Comparison of ENCODE assay signal across 19 cellular contexts in genomic region chr7:40105879-40106473, GRCh38. TPM values are rescaled to one million over a fixed set of nuclear protein-coding genes. Genes with fewer than 3 reads are reported as not detected.
A peak's percentile ranks its signal among the peaks of the same experiment; 100 is the strongest.
DNase-seq lines count a peak whose midpoint lies in the region; ATAC-seq, FAIRE-seq and TF ChIP-seq lines count a peak whose summit lies in the region.
"Had no signal": no experiment of that assay in that cellular context is flagged by ENCODE, and none has a peak within 500 bp of the region (broad histone marks: within the 10 kb centered on the region; RNA-seq: fewer than 3 reads in every experiment).

No MANE protein-coding gene starts in this region.

- no peaks in the 10 kb centered on the region for H3K79me1 ChIP-seq in H1 (ENCODE audit: low read depth, low read length)

- no peak overlapping the region for H3K9ac ChIP-seq in H1 (replicated peaks in 1 of 4; ENCODE audit: extremely low read depth in 1 of 4, low read depth in 3 of 4, low read length in 3 of 4)
- H3K9ac ChIP-seq: BLaER1 had no signal

- H3K79me2 ChIP-seq in H1 (ENCODE audit: control insufficient read depth in 1 of 2, insufficient read depth in 2 of 2, low read length in 2 of 2): no peaks in the 10 kb centered on the region

- no peak overlapping the region for H2BK120ac ChIP-seq in H1 (replicated peaks; ENCODE audit: low read depth, low read length)

- no peak overlapping the region for H2AFZ ChIP-seq in H1 (ENCODE audit: low read length)

- H2BK12ac ChIP-seq in H1 (ENCODE audit: low read depth, low read length): no peak overlapping the region

- no peak overlapping the region for H2BK15ac ChIP-seq in H1 (ENCODE audit: low read length)

- no peak overlapping the region for H2BK20ac ChIP-seq in H1 (ENCODE audit: low read length)

- no peaks in the 10 kb centered on the region for H3K36me3 ChIP-seq in H1 (ENCODE audit: control insufficient read depth in 2 of 4, insufficient read depth in 4 of 4, low read length in 3 of 4)
- H3K36me3 ChIP-seq in mucosa of descending colon (ENCODE audit: low read depth): no peaks in the 10 kb centered on the region
- no peaks in the 10 kb centered on the region for H3K36me3 ChIP-seq in BE2C

- H3K4me1 ChIP-seq in H1 (replicated peaks in 1 of 4; ENCODE audit: control insufficient read depth in 3 of 4, insufficient read depth in 4 of 4, low read length in 3 of 4) (no peaks in the 10 kb centered on the region), mucosa of descending colon (ENCODE audit: low read depth) (no peaks in the 10 kb centered on the region), BE2C (no peaks in the 10 kb centered on the region)
- H3K4me1 ChIP-seq: BLaER1 had no signal

- 91% methylated on average over 4 of the region's 4 CpGs; no CpG with 5 or more reads in 1 of the 2 experiments for WGBS in H1 (ENCODE audit: extremely low coverage in 1 of 2, insufficient coverage in 1 of 2, insufficient read length in 1 of 2, insufficient replicate concordance in 2 of 2, low coverage in 1 of 2, low lambda C conversion rate in 2 of 2, missing lambda C conversion rate in 1 of 2), 2 experiments

- H3K4me3 ChIP-seq in NB4 (ENCODE audit: low read depth, low read length) (no peak overlapping the region), H1 (ENCODE audit: extremely low read depth in 1 of 4, insufficient read depth in 2 of 4, low read depth in 3 of 4, low read length in 4 of 4) (no peak overlapping the region), mucosa of descending colon (no peak overlapping the region), BE2C (ENCODE audit: low read depth, low read length) (no peak overlapping the region)
- H3K4me3 ChIP-seq: BLaER1 had no signal

- TF ChIP-seq POLR2A in NB4 (IDR thresholded peaks at IDR 0.05; ENCODE audit: extremely low read depth, insufficient read length): no peak
- TF ChIP-seq POLR2A in H1 (IDR thresholded peaks at IDR 0.05; ENCODE audit: control extremely low read depth in 1 of 2, low read depth in 2 of 2, low read length in 2 of 2): no peak

- H3K14ac ChIP-seq in H1 (ENCODE audit: insufficient read length): no peak overlapping the region

- H4K8ac ChIP-seq in H1 (ENCODE audit: extremely low read depth, insufficient read depth, low read length): no peak overlapping the region

- CTCF ChIA-PET in H1 (lab: Charles Lee; ENCODE audit: partially characterized antibody): no interaction called here
- CTCF ChIA-PET in activated naive CD4-positive, alpha-beta T cell treated with anti-CD3 and anti-CD28 coated beads for 36 hours (lab: Charles Lee): no interaction called here

- no peak overlapping the region for H3K23ac ChIP-seq in H1 (ENCODE audit: insufficient read length)

- no peak overlapping the region for H3K4me3 Mint-ChIP-seq in activated naive CD4-positive, alpha-beta T cell treated with anti-CD3 and anti-CD28 coated beads for 36 hours
- H3K4me3 Mint-ChIP-seq: T-helper 17 cell had no signal

- no peak for TF ChIP-seq EP300 in H1 (IDR thresholded peaks at IDR 0.05; ENCODE audit: borderline replicate concordance in 1 of 2, low read depth in 2 of 2, low read length in 2 of 2)

- ATAC-seq in mucosa of descending colon: peak; percentile 86
- ATAC-seq: SK-N-SH treated with all-trans-retinoic acid at 6 μM for 48 hours, T-helper 17 cell had no signal

- no peaks in the 10 kb centered on the region for H3K36me3 Mint-ChIP-seq in activated naive CD4-positive, alpha-beta T cell treated with anti-CD3 and anti-CD28 coated beads for 36 hours (ENCODE audit: low read depth)

- FAIRE-seq in H1 (lab: Jason Lieb, UNC): no peak
- FAIRE-seq: HTR-8/SVneo had no signal

- intact Hi-C loops in mucosa of descending colon (cut with DNase I, micrococcal nuclease): no loop called here
- intact Hi-C loops in activated naive CD4-positive, alpha-beta T cell treated with anti-CD3 and anti-CD28 coated beads for 36 hours (cut with micrococcal nuclease): no loop called here

- peak; percentile 50 to 52 for DNase-seq in Kasumi-1 (lab: John Stamatoyannopoulos, UW)
- peak; percentile 31 for DNase-seq in NB4 (ENCODE audit: low read depth)
- no peak for DNase-seq in H1 (ENCODE audit: low read depth in 1 of 2, low spot score in 2 of 2)
- no peak for DNase-seq in mucosa of descending colon
- no peak for DNase-seq in BE2C
- DNase-seq in activated naive CD4-positive, alpha-beta T cell treated with anti-CD3 and anti-CD28 coated beads for 36 hours: no peak
- DNase-seq in substantia nigra (lab: John Stamatoyannopoulos, UW): no peak
- no peak for DNase-seq in NCI-H510A treated with DMSO at 0.1 percent for 48 hours (lab: John Stamatoyannopoulos, UW)
- DNase-seq: EL; H7; KBM-7; NCI-H1436 treated with DMSO at 0.1 percent for 48 hours; NCI-H2081; NCI-H526; NK-92 treated with Interleukin-12 subunit alpha and Interleukin-12 subunit beta, amount 100 ng/mL, for 24 hours; T-helper 17 cell had no signal

- no peaks in the 10 kb centered on the region for H3K9me3 Mint-ChIP-seq in activated naive CD4-positive, alpha-beta T cell treated with anti-CD3 and anti-CD28 coated beads for 36 hours

- no peak overlapping the region for H3K56ac ChIP-seq in H1 (replicated peaks; ENCODE audit: insufficient read length, low read depth, low read length)

- H3K23me2 ChIP-seq in H1 (ENCODE audit: low read depth, low read length): no peaks in the 10 kb centered on the region

- H3K4ac ChIP-seq in H1 (replicated peaks; ENCODE audit: insufficient read length, low read depth, low read length): no peak overlapping the region

- no peak overlapping the region for H3K27ac Mint-ChIP-seq in activated naive CD4-positive, alpha-beta T cell treated with anti-CD3 and anti-CD28 coated beads for 36 hours
- H3K27ac Mint-ChIP-seq: T-helper 17 cell had no signal

- no peak overlapping the region for H4K91ac ChIP-seq in H1 (replicated peaks; ENCODE audit: insufficient read length, low read length)

- H3K4me1 Mint-ChIP-seq in activated naive CD4-positive, alpha-beta T cell treated with anti-CD3 and anti-CD28 coated beads for 36 hours (ENCODE audit: low read depth): no peaks in the 10 kb centered on the region

- H3K9me3 ChIP-seq in H1 (ENCODE audit: insufficient read depth in 2 of 2, low read depth in 1 of 2, low read length in 1 of 2): no peaks in the 10 kb centered on the region
- H3K9me3 ChIP-seq in mucosa of descending colon: no peaks in the 10 kb centered on the region
- no peaks in the 10 kb centered on the region for H3K9me3 ChIP-seq in BE2C

- TF ChIP-seq RAD21 in H1 (IDR thresholded peaks at IDR 0.05 in 1 of 2, conservative IDR thresholded peaks at IDR 0.05 in 1 of 2; ENCODE audit: low read depth in 2 of 2, low read length in 2 of 2): no peak

- no peak overlapping the region for H4K5ac ChIP-seq in H1 (ENCODE audit: insufficient read length, low read depth, low read length)

- no peaks in the 10 kb centered on the region for H4K20me1 ChIP-seq in H1 (replicated peaks in 1 of 2; ENCODE audit: control insufficient read depth in 1 of 2, insufficient read depth in 2 of 2, low read length in 2 of 2)
- H4K20me1 ChIP-seq: BLaER1 had no signal

- H2AK5ac ChIP-seq in H1 (ENCODE audit: low read depth, low read length): no peak overlapping the region

- TF ChIP-seq CTCF in NB4 (IDR thresholded peaks at IDR 0.05; ENCODE audit: low read depth, low read length) (no peak), H1 (IDR thresholded peaks at IDR 0.05; ENCODE audit: control extremely low read depth in 1 of 3, insufficient read depth in 1 of 3, low read depth in 1 of 3, low read length in 3 of 3) (no peak), mucosa of descending colon (IDR thresholded peaks at IDR 0.05) (no peak), BE2C (IDR thresholded peaks at IDR 0.05; ENCODE audit: low read depth, low read length) (no peak)

- H2BK5ac ChIP-seq in H1 (ENCODE audit: low read depth, low read length): no peak overlapping the region

- POLR2A ChIA-PET in H1 (lab: Charles Lee; ENCODE audit: partially characterized antibody): no interaction called here

- no peak overlapping the region for H3K4me2 ChIP-seq in H1 (ENCODE audit: insufficient read depth in 1 of 2, low read depth in 2 of 2, low read length in 2 of 2)
- H3K4me2 ChIP-seq: BLaER1 had no signal

- no peaks in the 10 kb centered on the region for H3K27me3 Mint-ChIP-seq in activated naive CD4-positive, alpha-beta T cell treated with anti-CD3 and anti-CD28 coated beads for 36 hours (ENCODE audit: low read depth)
- H3K27me3 Mint-ChIP-seq: T-helper 17 cell had no signal

- no peak overlapping the region for H3K18ac ChIP-seq in H1 (ENCODE audit: extremely low read depth, low read length)

- H3K27ac ChIP-seq in H1 (ENCODE audit: low read depth, low read length): no peak overlapping the region
- no peak overlapping the region for H3K27ac ChIP-seq in substantia nigra (ENCODE audit: low read depth, low read length, poor library complexity, severe bottlenecking)
- H3K27ac ChIP-seq: BLaER1 had no signal

- no peaks in the 10 kb centered on the region for H3K27me3 ChIP-seq in H1 (replicated peaks in 1 of 4; ENCODE audit: control insufficient read depth in 3 of 4, extremely low read depth in 1 of 4, insufficient read depth in 3 of 4, low read length in 3 of 4)
- H3K27me3 ChIP-seq in BE2C: no peaks in the 10 kb centered on the region
- H3K27me3 ChIP-seq: BLaER1 had no signal

RNA-seq across cellular contexts. Expression of gene MPLKIP, which starts 28.4 kb away (rescaled TPM):
- total RNA-seq in H1 (2021; fragmentation: NEBNext Ultra II Directional; extraction: Animal tissue kit (Norgen Biotek cat#: 25700)): 51.5 and 57.2 TPM in 2 replicates
- 73.4 and 78.0 TPM in 2 replicates for polyA plus RNA-seq in H1 (2011; rRNA removed)
- 73.9 TPM for polyA plus RNA-seq in H1 (2011; cell fraction: cytosol; rRNA removed)
- 28.3 TPM for polyA plus RNA-seq in H1 (2011; cell fraction: nucleus; rRNA removed)
- 27.1 to 35.3 TPM (median 32.5 TPM) in 4 replicates for polyA plus RNA-seq in H1 (2012, experiment 1 of 2)
- polyA plus RNA-seq in H1 (2012, experiment 2 of 2): 57.6 TPM
- 45.7 TPM for polyA plus RNA-seq in H1 (2013, experiment 1 of 2)
- 42.0 TPM for polyA plus RNA-seq in H1 (2013, experiment 2 of 2)
- 1.5 and 2.3 TPM in 2 replicates for polyA minus RNA-seq in H1 (2011; rRNA and poly(A)+ RNA removed)
- polyA minus RNA-seq in H1 (2011; cell fraction: cytosol; rRNA and poly(A)+ RNA removed): 12.6 TPM
- 11.4 TPM for polyA minus RNA-seq in H1 (2011; cell fraction: nucleus; rRNA and poly(A)+ RNA removed)
- 10 to 100 TPM; 29.2 to 35.0 (median 34.7) TPM for total RNA-seq in mucosa of descending colon
- polyA plus RNA-seq in BE2C (2012; ENCODE audit: insufficient read depth, insufficient read length, low read depth): 66.6 TPM
- total RNA-seq in activated naive CD4-positive, alpha-beta T cell treated with anti-CD3 and anti-CD28 coated beads for 36 hours: 10 to 100 TPM; 38.1 to 38.8 TPM

RNA-seq across cellular contexts. Expression of gene SUGCT, which starts 28.8 kb away (rescaled TPM):
- 3.0 and 5.4 TPM in 2 replicates for total RNA-seq in H1 (2021; fragmentation: NEBNext Ultra II Directional; extraction: Animal tissue kit (Norgen Biotek cat#: 25700))
- 1.3 and 2.8 TPM in 2 replicates for polyA plus RNA-seq in H1 (2011; rRNA removed)
- polyA plus RNA-seq in H1 (2011; cell fraction: cytosol; rRNA removed): 2.8 TPM
- polyA plus RNA-seq in H1 (2011; cell fraction: nucleus; rRNA removed): 1.4 TPM
- polyA plus RNA-seq in H1 (2012, experiment 1 of 2): 3.9 to 4.4 TPM (median 4.2 TPM) in 4 replicates
- 1.8 TPM for polyA plus RNA-seq in H1 (2012, experiment 2 of 2)
- 5.3 TPM for polyA plus RNA-seq in H1 (2013, experiment 1 of 2)
- 6.8 TPM for polyA plus RNA-seq in H1 (2013, experiment 2 of 2)
- 4.7 and 7.0 TPM in 2 replicates for polyA minus RNA-seq in H1 (2011; rRNA and poly(A)+ RNA removed)
- 1.7 TPM for polyA minus RNA-seq in H1 (2011; cell fraction: cytosol; rRNA and poly(A)+ RNA removed)
- 15.2 TPM for polyA minus RNA-seq in H1 (2011; cell fraction: nucleus; rRNA and poly(A)+ RNA removed)
- total RNA-seq in mucosa of descending colon: 10 to 100 TPM in 2 of 3 donors, 1 to 10 TPM in 1; 7.6 to 19.1 (median 10.1) TPM
- 10.5 TPM for polyA plus RNA-seq in BE2C (2012; ENCODE audit: insufficient read depth, insufficient read length, low read depth)
- total RNA-seq in activated naive CD4-positive, alpha-beta T cell treated with anti-CD3 and anti-CD28 coated beads for 36 hours: 1 to 10 TPM in 1 of 2 experiments, under 1 TPM in 1; 0.81 to 1.2 TPM

Comparison
In these comparisons a context has a peak if more than half of its experiments do, and no peak if none do; other contexts are left out.
1. DNase-seq: peak in Kasumi-1 (2 of 2) and NB4 (single experiment); none in H1 (0 of 2), mucosa of descending colon (0 of 3), BE2C (single experiment), activated naive CD4-positive, alpha-beta T cell treated with anti-CD3 and anti-CD28 coated beads for 36 hours (single experiment), substantia nigra (0 of 49) and NCI-H510A treated with DMSO at 0.1 percent for 48 hours (single experiment).